Comparison of ENCODE assay signal across 2 cellular contexts in the genomic region with DNA sequence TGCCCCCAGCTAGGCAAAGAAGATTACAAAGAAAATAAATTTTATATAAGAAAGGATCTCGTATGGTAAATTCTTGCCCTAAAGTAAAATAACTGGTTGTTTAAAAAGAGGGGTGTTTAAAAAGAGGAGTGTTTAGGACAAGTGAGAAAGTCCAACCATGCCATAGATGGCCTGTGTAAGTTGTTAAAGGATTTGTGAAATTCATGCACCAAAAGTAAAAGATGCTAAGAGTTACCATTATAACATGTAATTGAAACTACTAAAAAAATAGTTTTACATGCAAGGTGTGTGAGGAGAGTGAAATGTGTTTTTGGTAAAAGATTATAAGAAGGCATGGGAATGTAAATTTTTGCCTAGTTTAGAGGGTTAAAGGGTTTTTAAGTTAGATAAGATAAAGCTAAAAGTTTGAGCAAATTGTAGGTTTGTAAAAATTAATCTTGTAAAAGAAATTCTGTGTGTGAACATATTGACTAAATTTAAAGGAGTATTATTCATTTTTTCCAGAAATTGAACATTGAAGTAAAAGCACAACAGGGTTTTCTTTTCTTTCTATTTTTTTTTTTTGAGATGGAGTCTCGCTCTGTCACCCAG.
TF ChIP-seq lines count a peak whose summit lies in the region.

No MANE protein-coding gene starts in this region.

TF ChIP-seq in HepG2, 621 proteins besides CTCF, POLR2A, EP300 and RAD21:
- TF ChIP-seq ZFP36 (IDR thresholded peaks at IDR 0.05; ENCODE audit: borderline replicate concordance, low read depth, low read length, partially characterized antibody) (peak; percentile 71), ZSCAN31 (CRISPR knock-in tag; IDR thresholded peaks at IDR 0.05; ENCODE audit: low read depth) (no peak), HOXA7 (CRISPR knock-in tag; IDR thresholded peaks at IDR 0.05) (no peak), ZNF367 (CRISPR knock-in tag; IDR thresholded peaks at IDR 0.05; ENCODE audit: borderline replicate concordance) (no peak)

TF ChIP-seq in K562, 482 proteins besides CTCF, POLR2A, EP300 and RAD21:
- TF ChIP-seq RB1 (IDR thresholded peaks at IDR 0.05; ENCODE audit: low read depth) (no peak), EZH2 (IDR thresholded peaks at IDR 0.05; ENCODE audit: borderline replicate concordance, low read depth, low read length) (no peak), ZFP36 (IDR thresholded peaks at IDR 0.05; ENCODE audit: low read depth, low read length, partially characterized antibody) (peak; percentile 61)
